In genomic region chr14:94601961-94602391, GRCh38 we compare ENCODE assay signal across 9 cellular contexts. TPM values are rescaled to one million over a fixed set of nuclear protein-coding genes. Genes with fewer than 3 reads are reported as not detected.
DNase-seq lines count a peak whose midpoint lies in the region; ATAC-seq and TF ChIP-seq lines count a peak whose summit lies in the region.
"Had no signal": no experiment of that assay in that cellular context is flagged by ENCODE, and none has a peak within 500 bp of the region (broad histone marks: within the 10 kb centered on the region; RNA-seq: fewer than 3 reads in every experiment).

No MANE protein-coding gene starts in this region.

- H3K9me3 ChIP-seq in smooth muscle cell (replicated peaks; ENCODE audit: low read depth), result no peaks in the 10 kb centered on the region

- H3K36me3 Mint-ChIP-seq in activated CD8-positive, alpha-beta T cell treated with anti-CD3 and anti-CD28 coated beads, Interleukin-2, amount 10 ng/mL, durations not matched to agents 7 days and 5 days (ENCODE audit: low read depth), result no peaks in the 10 kb centered on the region

- H3K27ac Mint-ChIP-seq in activated CD8-positive, alpha-beta T cell treated with anti-CD3 and anti-CD28 coated beads, Interleukin-2, amount 10 ng/mL, durations not matched to agents 7 days and 5 days, result no peak overlapping the region

- H3K9me3 Mint-ChIP-seq in activated CD8-positive, alpha-beta T cell treated with anti-CD3 and anti-CD28 coated beads, Interleukin-2, amount 10 ng/mL, durations not matched to agents 7 days and 5 days (ENCODE audit: insufficient read depth), result no peaks in the 10 kb centered on the region

- no peak for TF ChIP-seq POLR2A in erythroblast (IDR thresholded peaks at IDR 0.05; ENCODE audit: low read length)

- H3K27me3 ChIP-seq in smooth muscle cell (ENCODE audit: low read depth), result no peaks in the 10 kb centered on the region

- H2AFZ ChIP-seq in smooth muscle cell (ENCODE audit: low read depth), result peak overlapping the region; percentile 9

- peaks cover 3% of the 10 kb centered on the region for H3K4me1 ChIP-seq in smooth muscle cell (ENCODE audit: low read depth)

- DNase-seq in H4 (ENCODE audit: low spot score) (peak; percentile 81), brain pericyte (ENCODE audit: low read depth, low spot score) (peak; percentile 53), inferior parietal cortex (ENCODE audit: extremely low spot score) (peak; percentile 58), smooth muscle cell (lab: John Stamatoyannopoulos, UW; ENCODE audit: unreplicated experiment) (no peak), NCI-H2029 treated with DMSO at 0.1 percent for 48 hours (lab: John Stamatoyannopoulos, UW) (no peak), erythroblast (lab: John Stamatoyannopoulos, UW) (no peak)
- no peak for DNase-seq in activated CD8-positive, alpha-beta T cell treated with anti-CD3 and anti-CD28 coated beads, Interleukin-2, amount 10 ng/mL, durations not matched to agents 7 days and 5 days
- DNase-seq: activated effector memory CD4-positive, alpha-beta T cell treated with Interleukin-2 at 50 U/mL for 16 hours had no signal

- no peaks in the 10 kb centered on the region for H3F3A ChIP-seq in smooth muscle cell (ENCODE audit: low read depth)

- no peaks in the 10 kb centered on the region for H3K36me3 ChIP-seq in smooth muscle cell (ENCODE audit: low read depth)

- H3K4me2 ChIP-seq in smooth muscle cell, result peak overlapping the region; percentile 61

- H3K9ac ChIP-seq in smooth muscle cell (ENCODE audit: low read depth), result no peak overlapping the region

- H3K4me3 ChIP-seq in smooth muscle cell, result no peak overlapping the region

- ATAC-seq in activated CD8-positive, alpha-beta T cell treated with anti-CD3 and anti-CD28 coated beads, Interleukin-2, amount 10 ng/mL, durations not matched to agents 7 days and 5 days, result no peak
- no peak for ATAC-seq in HG02884 (IDR thresholded peaks at IDR 0.05; ENCODE audit: unreplicated experiment)

- H3K27ac ChIP-seq in smooth muscle cell (ENCODE audit: low read depth), result peak overlapping the region; percentile 30

- no peak overlapping the region for H3K4me3 Mint-ChIP-seq in activated CD8-positive, alpha-beta T cell treated with anti-CD3 and anti-CD28 coated beads, Interleukin-2, amount 10 ng/mL, durations not matched to agents 7 days and 5 days

- 11% methylated on average over 6 of the region's 6 CpGs for WGBS in smooth muscle cell (ENCODE audit: low lambda C conversion rate)

- CTCF ChIA-PET in activated CD8-positive, alpha-beta T cell treated with anti-CD3 and anti-CD28 coated beads, Interleukin-2, amount 10 ng/mL, durations not matched to agents 7 days and 5 days (lab: Charles Lee), result interaction anchor here (0.9 kb wide), 1 partner anchor 53 kb away, joined by 4 read pairs; no protein-coding TSS in a partner anchor

- no peaks in the 10 kb centered on the region for H4K20me1 ChIP-seq in smooth muscle cell (ENCODE audit: low read depth)

- no peak for TF ChIP-seq CTCF in smooth muscle cell (IDR thresholded peaks at IDR 0.05; ENCODE audit: borderline replicate concordance, insufficient read depth, poor library complexity, severe bottlenecking)

- no peaks in the 10 kb centered on the region for H3K79me2 ChIP-seq in smooth muscle cell (ENCODE audit: low read depth)

- POLR2A ChIA-PET in activated CD8-positive, alpha-beta T cell treated with anti-CD3 and anti-CD28 coated beads, Interleukin-2, amount 10 ng/mL, durations not matched to agents 7 days and 5 days (lab: Charles Lee), result interaction anchor here (0.5 kb wide), 1 partner anchor 1045 kb away, joined by 3 read pairs; no protein-coding TSS in a partner anchor

- H3K4me1 Mint-ChIP-seq in activated CD8-positive, alpha-beta T cell treated with anti-CD3 and anti-CD28 coated beads, Interleukin-2, amount 10 ng/mL, durations not matched to agents 7 days and 5 days (ENCODE audit: low read depth), result no peaks in the 10 kb centered on the region

- H3K27me3 Mint-ChIP-seq in activated CD8-positive, alpha-beta T cell treated with anti-CD3 and anti-CD28 coated beads, Interleukin-2, amount 10 ng/mL, durations not matched to agents 7 days and 5 days (ENCODE audit: low read depth), result no peaks in the 10 kb centered on the region

RNA-seq across cellular contexts. Expression of gene SERPINA3, which starts 10.2 kb away (rescaled TPM):
- total RNA-seq in H4 (2014; rRNA removed; shearing (Covaris generic)), result 0.35 and 0.56 TPM in 2 replicates
- 0.09 and 3.2 TPM in 2 replicates for total RNA-seq in smooth muscle cell
- 0.45 and 2.6 TPM in 2 replicates for polyA plus RNA-seq in smooth muscle cell
- total RNA-seq in activated CD8-positive, alpha-beta T cell treated with anti-CD3 and anti-CD28 coated beads, Interleukin-2, amount 10 ng/mL, durations not matched to agents 7 days and 5 days, result not detected

RNA-seq across cellular contexts. Expression of gene SERPINA5, which starts 20.8 kb away (rescaled TPM):
- 1.6 and 1.7 TPM in 2 replicates for total RNA-seq in H4 (2014; rRNA removed; shearing (Covaris generic))
- total RNA-seq in smooth muscle cell, result 0.27 TPM in 2 replicates
- polyA plus RNA-seq in smooth muscle cell, result 0.43 TPM in 1 of 2 replicates, not detected in the other
- not detected for total RNA-seq in activated CD8-positive, alpha-beta T cell treated with anti-CD3 and anti-CD28 coated beads, Interleukin-2, amount 10 ng/mL, durations not matched to agents 7 days and 5 days

RNA-seq across cellular contexts. Expression of gene SERPINA4, which starts 40.7 kb away (rescaled TPM):
- not detected in 2 replicates for total RNA-seq in H4 (2014; rRNA removed; shearing (Covaris generic))
- not detected in 2 replicates for total RNA-seq in smooth muscle cell
- not detected in 2 replicates for polyA plus RNA-seq in smooth muscle cell
- total RNA-seq in activated CD8-positive, alpha-beta T cell treated with anti-CD3 and anti-CD28 coated beads, Interleukin-2, amount 10 ng/mL, durations not matched to agents 7 days and 5 days, result not detected

Comparison
In these comparisons a context has a peak if more than half of its experiments do, and no peak if none do; other contexts are left out.
1. DNase-seq: peak in H4 (single experiment), brain pericyte (single experiment) and inferior parietal cortex (single experiment); none in smooth muscle cell (single experiment), activated CD8-positive, alpha-beta T cell treated with anti-CD3 and anti-CD28 coated beads, Interleukin-2, amount 10 ng/mL, durations not matched to agents 7 days and 5 days (single experiment), NCI-H2029 treated with DMSO at 0.1 percent for 48 hours (single experiment) and erythroblast (0 of 2).